Comparison of ENCODE assay signal across 23 cellular contexts in the genomic region with DNA sequence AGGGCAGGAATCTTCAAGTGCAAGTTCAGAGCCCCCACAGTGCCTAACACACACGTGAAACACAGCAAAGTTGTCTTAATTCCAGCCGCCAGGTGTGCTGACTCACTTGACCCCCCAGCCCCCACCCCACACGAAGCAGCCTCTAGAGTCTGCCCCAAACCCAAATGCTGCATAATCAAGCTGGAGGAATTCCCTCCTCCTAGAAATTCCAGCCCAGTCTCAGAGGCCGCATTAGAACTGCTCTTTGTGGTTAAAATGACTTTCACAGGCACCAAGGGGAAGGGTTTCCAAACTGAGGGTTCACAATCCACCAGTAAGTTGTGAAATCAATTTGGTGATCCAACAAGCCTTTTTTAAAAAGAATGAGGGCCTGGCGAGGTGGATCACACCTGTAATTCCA.
"Had no signal": no experiment of that assay in that cellular context is flagged by ENCODE, and none has a peak within 500 bp of the region (broad histone marks: within the 10 kb centered on the region; RNA-seq: fewer than 3 reads in every experiment).

No MANE protein-coding gene starts in this region.

- H3K27ac ChIP-seq: epithelial cell of prostate, esophagus squamous epithelium, gastroesophageal sphincter, neural progenitor cell, ovary, right atrium auricular region, sigmoid colon, skin epidermis, stomach, thoracic aorta, transverse colon had no signal

- ATAC-seq: gastroesophageal sphincter; mucosa of descending colon; natural killer cell treated with Interleukin-12 subunit alpha and Interleukin-12 subunit beta and Interleukin-15 and Interleukin-18, amount 100 ng/mL, for 72 hours had no signal

- H3K4me3 Mint-ChIP-seq: natural killer cell treated with Interleukin-12 subunit alpha and Interleukin-12 subunit beta and Interleukin-15 and Interleukin-18, amount 100 ng/mL, for 72 hours; neural progenitor cell had no signal

- H3K4me1 ChIP-seq: esophagus squamous epithelium, gastroesophageal sphincter, neural progenitor cell, right atrium auricular region, sigmoid colon, stomach, transverse colon had no signal

- H3K9me3 Mint-ChIP-seq: natural killer cell treated with Interleukin-12 subunit alpha and Interleukin-12 subunit beta and Interleukin-15 and Interleukin-18, amount 100 ng/mL, for 72 hours; neural progenitor cell had no signal

- H3K9me3 ChIP-seq: esophagus squamous epithelium, gastroesophageal sphincter, mucosa of descending colon, ovary, right atrium auricular region, sigmoid colon, stomach, thoracic aorta, transverse colon had no signal

- H3K27ac Mint-ChIP-seq: natural killer cell treated with Interleukin-12 subunit alpha and Interleukin-12 subunit beta and Interleukin-15 and Interleukin-18, amount 100 ng/mL, for 72 hours; neural progenitor cell had no signal

- DNase-seq: effector memory CD4-positive, alpha-beta T cell; esophagus squamous epithelium; foreskin fibroblast; glutamatergic neuron; kidney glomerular epithelial cell; mammary epithelial cell; mucosa of descending colon; nucleus accumbens; ovary; sigmoid colon; stimulated activated CD4-positive, alpha-beta T cell treated with anti-CD3 and anti-CD28 coated beads, Interleukin-2, amount 100 ng/mL, for 24 hours; stimulated activated CD4-positive, alpha-beta T cell treated with anti-CD3 and anti-CD28 coated beads, Interleukin-4, amount 100 ng/mL, for 4 hours; stimulated activated naive CD4-positive, alpha-beta T cell; stomach; substantia nigra; transverse colon had no signal

- H2AFZ ChIP-seq: neural progenitor cell had no signal

- H3K36me3 Mint-ChIP-seq: natural killer cell treated with Interleukin-12 subunit alpha and Interleukin-12 subunit beta and Interleukin-15 and Interleukin-18, amount 100 ng/mL, for 72 hours; neural progenitor cell had no signal

- H3K9ac ChIP-seq: neural progenitor cell had no signal

- H3K4me3 ChIP-seq: esophagus squamous epithelium, gastroesophageal sphincter, mucosa of descending colon, neural progenitor cell, ovary, right atrium auricular region, sigmoid colon, skin epidermis, stomach, thoracic aorta, transverse colon had no signal

- H3K36me3 ChIP-seq: esophagus squamous epithelium, gastroesophageal sphincter, neural progenitor cell, ovary, right atrium auricular region, sigmoid colon, stomach, thoracic aorta, transverse colon had no signal

- H3K4me2 ChIP-seq: neural progenitor cell had no signal

- H3K27me3 ChIP-seq: esophagus squamous epithelium, gastroesophageal sphincter, neural progenitor cell, ovary, right atrium auricular region, sigmoid colon, stomach, transverse colon had no signal
